In genomic region chr12:69739287-69740191, GRCh38 we compare ENCODE assay signal across 8 cellular contexts. TPM values are rescaled to one million over a fixed set of nuclear protein-coding genes. Genes with fewer than 3 reads are reported as not detected.
DNase-seq lines count a peak whose midpoint lies in the region; ATAC-seq and TF ChIP-seq lines count a peak whose summit lies in the region.

No MANE protein-coding gene starts in this region.

- H2AFZ ChIP-seq in PC-9: peak overlapping the region; percentile 94

- peak overlapping the region; percentile 94 for H3K4me3 Mint-ChIP-seq in natural killer cell

- POLR2A ChIA-PET in PC-9 (lab: Charles Lee; ENCODE audit: unreplicated experiment): interaction anchor here (0.7 to 0.9 kb wide), 2 partner anchors 10 to 205 kb away, joined by 4 to 7 read pairs; no protein-coding TSS in a partner anchor

- peaks cover 8% of the 10 kb centered on the region in 2 donors for H3K4me1 Mint-ChIP-seq in natural killer cell

- H3K27ac Mint-ChIP-seq in natural killer cell: peak overlapping the region; percentile 81 to 84

- H3K4me1 ChIP-seq in HUES48 (ENCODE audit: control insufficient read depth, insufficient read depth, low read length) (peaks cover 8% of the 10 kb centered on the region; the same call in 1 of the 2 replicates), PC-9 (replicated peaks; ENCODE audit: insufficient read depth) (peaks cover 12% of the 10 kb centered on the region)

- no peaks in the 10 kb centered on the region for H3K36me3 ChIP-seq in HUES48 (ENCODE audit: control insufficient read depth, insufficient read depth, low read length)
- H3K36me3 ChIP-seq in PC-9 (ENCODE audit: low read depth): no peaks in the 10 kb centered on the region

- CTCF ChIA-PET in PC-9 (lab: Charles Lee): no interaction called here

- intact Hi-C loops in PC-9 (cut with micrococcal nuclease; ENCODE audit: unreplicated experiment): no loop called here
- intact Hi-C loops in natural killer cell (cut with micrococcal nuclease): no loop called here

- H3K27me3 Mint-ChIP-seq in natural killer cell (ENCODE audit: low read depth in 2 of 2): peaks cover 2 to 26% of the 10 kb centered on the region in 2 donors

- H3K9ac ChIP-seq in HUES48 (ENCODE audit: low read depth, low read length): peak overlapping the region; percentile 18; the same call in 1 of the 2 replicates

- in situ Hi-C loops in Caki2 (cut with HindIII; ENCODE audit: low pct_unique_long_range_greater_than_20kb, low sequenced_read_pairs): no loop called here

- peaks cover 11% of the 10 kb centered on the region; the same call in 1 of the 2 replicates for H3F3A ChIP-seq in PC-9 (ENCODE audit: insufficient read depth, low read depth)

- H3K79me2 ChIP-seq in PC-9 (ENCODE audit: low read depth): peaks cover 28% of the 10 kb centered on the region

- TF ChIP-seq CTCF in PC-9 (conservative IDR thresholded peaks at IDR 0.05) (no peak), fibroblast of pulmonary artery (IDR thresholded peaks at IDR 0.05; ENCODE audit: low read length, missing control alignments) (no peak), natural killer cell (IDR thresholded peaks at IDR 0.05) (no peak)

- H3K27ac ChIP-seq in HUES48 (ENCODE audit: low read depth, low read length) (peak overlapping the region; percentile 68), PC-9 (peak overlapping the region; percentile 88)

- DNase-seq in Caki2 (ENCODE audit: low read depth) (peak; percentile 66), PC-9 (peak; percentile 53 to 57), activated T-helper 1 cell treated with Interleukin-2 at 50 U/mL for 16 hours (ENCODE audit: low read depth) (peak; percentile 33), fibroblast of pulmonary artery (ENCODE audit: low read depth) (peak; percentile 62), natural killer cell (peak; percentile 48)
- DNase-seq in stimulated activated naive CD4-positive, alpha-beta T cell treated with Interleukin-2 at 50 U/mL for 16 hours (lab: John Stamatoyannopoulos, UW): peak; percentile 60

- H3K9me3 ChIP-seq in HUES48 (ENCODE audit: control insufficient read depth, insufficient read depth, low read length) (no peaks in the 10 kb centered on the region), PC-9 (ENCODE audit: insufficient read depth, low read depth) (no peaks in the 10 kb centered on the region)

- H3K9me2 ChIP-seq in PC-9 (ENCODE audit: insufficient read depth): no peaks in the 10 kb centered on the region

- peaks cover 41% of the 10 kb centered on the region for H3K27me3 ChIP-seq in HUES48 (ENCODE audit: control insufficient read depth, insufficient read depth, low read length)
- no peaks in the 10 kb centered on the region for H3K27me3 ChIP-seq in PC-9 (ENCODE audit: insufficient read depth, low read depth)

- no peaks in the 10 kb centered on the region for H3K9me3 Mint-ChIP-seq in natural killer cell

- peak; percentile 42 for ATAC-seq in GM21447 (IDR thresholded peaks at IDR 0.05; ENCODE audit: unreplicated experiment)
- ATAC-seq in natural killer cell: peak; percentile 33 to 46 (median 44)

- no peaks in the 10 kb centered on the region for H4K20me1 ChIP-seq in PC-9 (ENCODE audit: insufficient read depth)

- TSS peak; percentile 50 for BruUV-seq in PC-9 (replicated peaks; lab: Mats Ljungman, UMichigan)

- no peaks in the 10 kb centered on the region for H3K36me3 Mint-ChIP-seq in natural killer cell

- H3K4me3 ChIP-seq in HUES48 (ENCODE audit: low read depth, low read length) (peak overlapping the region; percentile 79), PC-9 (peak overlapping the region; percentile 82), fibroblast of pulmonary artery (replicated peaks; ENCODE audit: low read depth, low read length) (peak overlapping the region; percentile 64)

- peak overlapping the region; percentile 89 for H3K4me2 ChIP-seq in PC-9

RNA-seq across cellular contexts. Expression of gene RAB3IP, which starts 0.9 kb away (rescaled TPM):
- total RNA-seq in Caki2 (2014; rRNA removed; shearing (Covaris generic); ENCODE audit: low replicate concordance): 49.4 and 57.8 TPM in 2 replicates
- total RNA-seq in PC-9 (2021) (30.3 and 30.5 TPM in 2 replicates), natural killer cell (1 to 10 TPM; 6.7 to 8.7 (median 8.5) TPM)

RNA-seq across cellular contexts. Expression of gene BEST3, which starts 40.4 kb away (rescaled TPM):
- total RNA-seq in Caki2 (2014; rRNA removed; shearing (Covaris generic); ENCODE audit: low replicate concordance): 0.12 and 0.54 TPM in 2 replicates
- total RNA-seq in PC-9 (2021) (0.17 TPM in 1 of 2 replicates, not detected in the other), natural killer cell (not detected)

Comparison
In these comparisons a context has a peak if more than half of its experiments do, and no peak if none do; other contexts are left out.
1. Peak in every context shown above with its lines: DNase-seq, ATAC-seq, H3K4me3 ChIP-seq and H3K27ac ChIP-seq.